Comparison of ENCODE assay signal across 10 cellular contexts in genomic region chr7:134686782-134687181, GRCh38. TPM values are rescaled to one million over a fixed set of nuclear protein-coding genes. Genes with fewer than 3 reads are reported as not detected.
DNase-seq lines count a peak whose midpoint lies in the region; ATAC-seq and TF ChIP-seq lines count a peak whose summit lies in the region.
"Had no signal": no experiment of that assay in that cellular context is flagged by ENCODE, and none has a peak within 500 bp of the region (broad histone marks: within the 10 kb centered on the region; RNA-seq: fewer than 3 reads in every experiment).

No MANE protein-coding gene starts in this region.

- TF ChIP-seq CTCF in OCI-LY3 (IDR thresholded peaks at IDR 0.05; ENCODE audit: low read depth, low read length) (peak; percentile 16; the same call in 1 of the 2 replicates), dorsolateral prefrontal cortex (IDR thresholded peaks at IDR 0.05 in 54 of 56, conservative IDR thresholded peaks at IDR 0.05 in 2 of 56; ENCODE audit: low read depth in 1 of 56, partially characterized antibody in 56 of 56) (peak in 55 of 56 donors; percentile 13 to 75 (median 52)), ovary (IDR thresholded peaks at IDR 0.05) (peak in 2 of 3 donors; percentile 52 to 68)

- H3K4me1 ChIP-seq in OCI-LY3 (ENCODE audit: low read length) (no peaks in the 10 kb centered on the region), ovary (ENCODE audit: insufficient read depth) (peaks cover 11% of the 10 kb centered on the region)

- 9 to 19% (median 16%) methylated on average over 6 of the region's 6 CpGs for WGBS in ovary, 3 donors

- no peak for ATAC-seq in left ventricle myocardium superior
- ATAC-seq: activated CD8-positive, alpha-beta memory T cell treated with anti-CD3 and anti-CD28 coated beads, Interleukin-2, amount 10 ng/mL, durations not matched to agents 7 days and 5 days had no signal

- no peak for TF ChIP-seq POLR2A in ovary (IDR thresholded peaks at IDR 0.05)

- DNase-seq in EL, result peak; percentile 45
- no peak for DNase-seq in dorsolateral prefrontal cortex
- DNase-seq in ovary, result no peak
- DNase-seq in activated effector memory CD4-positive, alpha-beta T cell treated with Interleukin-2 at 50 U/mL for 16 hours, result no peak
- no peak for DNase-seq in activated T-cell treated with anti-CD3 and anti-CD28 coated beads, Interleukin-2, amount 50 U/mL, for 48 hours
- no peak for DNase-seq in left ventricle myocardium superior
- DNase-seq in mesenteric fat pad (ENCODE audit: low spot score), result no peak
- DNase-seq: activated CD8-positive, alpha-beta memory T cell treated with anti-CD3 and anti-CD28 coated beads, Interleukin-2, amount 10 ng/mL, durations not matched to agents 7 days and 5 days; effector CD4-positive, alpha-beta T cell had no signal

- intact Hi-C loops in dorsolateral prefrontal cortex (cut with DNase I) (loop anchor here (5.0 kb wide), 2 partner anchors 251 to 481 kb away; no protein-coding TSS in a partner anchor), ovary (cut with DNase I) (loop anchor here (5.0 to 10.0 kb wide), 3 partner anchors 478 to 486 kb away; partner anchors contain the start of gene CYREN (in 2 of the 4)), left ventricle myocardium superior (cut with micrococcal nuclease) (no loop called here)

- no peaks in the 10 kb centered on the region for H4K20me1 ChIP-seq in OCI-LY3 (ENCODE audit: insufficient read depth, low read length)

- no peaks in the 10 kb centered on the region for H3K79me2 ChIP-seq in OCI-LY3 (ENCODE audit: low read length)

- H3K27me3 ChIP-seq in OCI-LY3 (ENCODE audit: low read depth, low read length) (no peaks in the 10 kb centered on the region), dorsolateral prefrontal cortex (no peaks in the 10 kb centered on the region), ovary (no peaks in the 10 kb centered on the region)

- H3K9ac ChIP-seq in OCI-LY3 (ENCODE audit: low read length), result no peak overlapping the region

- H3K9me3 ChIP-seq in OCI-LY3 (ENCODE audit: insufficient read depth, low read length) (no peaks in the 10 kb centered on the region), ovary (no peaks in the 10 kb centered on the region)

- no peak overlapping the region for H3K27ac ChIP-seq in OCI-LY3 (ENCODE audit: low read length)
- H3K27ac ChIP-seq in dorsolateral prefrontal cortex, result no peak overlapping the region
- no peak overlapping the region for H3K27ac ChIP-seq in ovary

- H3K36me3 ChIP-seq in OCI-LY3 (replicated peaks; ENCODE audit: low read depth, low read length) (no peaks in the 10 kb centered on the region), ovary (no peaks in the 10 kb centered on the region)

- H2AFZ ChIP-seq in OCI-LY3 (ENCODE audit: low read depth, low read length), result no peak overlapping the region

- H3K4me3 ChIP-seq in OCI-LY3 (ENCODE audit: low read length), result no peak overlapping the region
- H3K4me3 ChIP-seq in dorsolateral prefrontal cortex, result no peak overlapping the region
- H3K4me3 ChIP-seq in ovary, result no peak overlapping the region

- H3K4me2 ChIP-seq in OCI-LY3 (ENCODE audit: low read length), result no peak overlapping the region

- TF ChIP-seq EP300 in ovary (IDR thresholded peaks at IDR 0.05), result no peak

RNA-seq across cellular contexts. Expression of gene BPGM, which starts 40.1 kb away (rescaled TPM):
- 10 to 100 TPM; 10.1 to 26.8 (median 16.2) TPM for total RNA-seq in dorsolateral prefrontal cortex
- 10 to 100 TPM in 1 of 7 donors, 1 to 10 TPM in 6; 6.5 to 12.1 (median 8.8) TPM for total RNA-seq in ovary
- 10 to 100 TPM in 1 of 2 donors, 1 to 10 TPM in 1; 9.7 to 18.1 TPM for polyA plus RNA-seq in ovary
- 15.2 TPM for total RNA-seq in left ventricle myocardium superior
- 12.4 TPM for total RNA-seq in mesenteric fat pad
